Comparison of ENCODE assay signal across 8 cellular contexts in the genomic region with DNA sequence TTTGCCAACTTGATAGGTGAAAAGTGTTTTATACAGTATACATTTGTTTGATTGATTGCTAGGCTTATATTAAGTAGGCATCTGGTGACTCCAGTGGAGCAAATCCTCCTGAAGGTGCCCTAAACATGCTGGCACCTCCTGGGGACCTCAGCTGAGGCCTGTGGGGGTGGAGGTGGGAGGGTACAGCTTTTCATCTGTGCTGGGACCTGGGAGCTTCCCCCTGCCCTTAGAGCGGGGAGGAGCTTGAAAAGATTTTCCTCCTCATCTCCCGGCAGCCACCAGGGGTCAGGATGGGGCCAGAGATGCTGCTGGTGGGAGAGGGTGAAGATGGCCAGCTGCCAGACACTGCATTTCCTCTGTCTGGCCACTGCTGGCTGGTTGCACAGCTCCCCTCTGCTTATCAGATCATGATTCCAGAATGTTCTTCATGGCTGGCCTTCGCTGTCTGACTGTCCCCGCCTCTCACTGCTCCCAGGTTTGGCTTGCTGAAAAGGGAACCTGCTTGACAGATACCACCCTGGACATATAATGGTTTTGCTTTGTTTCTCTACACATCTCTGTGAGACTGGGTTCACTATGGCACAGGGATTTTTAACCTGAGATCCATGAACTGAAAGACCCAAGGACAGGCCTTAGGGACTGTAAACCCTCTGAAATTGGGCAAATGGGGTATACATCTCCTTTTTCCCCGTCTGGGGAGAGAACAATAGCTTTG. TPM values are rescaled to one million over a fixed set of nuclear protein-coding genes. Genes with fewer than 3 reads are reported as not detected.
DNase-seq lines count a peak whose midpoint lies in the region; ATAC-seq and TF ChIP-seq lines count a peak whose summit lies in the region.

No MANE protein-coding gene starts in this region.

- H3K4me3 ChIP-seq in DND-41 (ENCODE audit: low read depth in 1 of 2, low read length in 2 of 2) (no peak overlapping the region), GM23338 (no peak overlapping the region), Karpas-422 (ENCODE audit: low read length) (no peak overlapping the region), esophagus muscularis mucosa (no peak overlapping the region)

- H3K4me1 ChIP-seq in DND-41 (ENCODE audit: insufficient read depth, low read length), result peaks cover 5% of the 10 kb centered on the region; the same call in 1 of the 2 replicates
- H3K4me1 ChIP-seq in GM23338 (ENCODE audit: insufficient read depth), result peaks cover 4% of the 10 kb centered on the region; the same call in 1 of the 2 replicates
- H3K4me1 ChIP-seq in Karpas-422 (ENCODE audit: low read length), result peaks cover 5% of the 10 kb centered on the region
- peaks cover 0 to 8% (median 3%) of the 10 kb centered on the region in 4 donors for H3K4me1 ChIP-seq in esophagus muscularis mucosa

- no peaks in the 10 kb centered on the region for H4K20me1 ChIP-seq in DND-41 (ENCODE audit: insufficient read depth, low read length)
- H4K20me1 ChIP-seq in GM23338 (replicated peaks; ENCODE audit: insufficient read depth), result no peaks in the 10 kb centered on the region
- H4K20me1 ChIP-seq in Karpas-422 (ENCODE audit: insufficient read depth, low read depth, low read length), result no peaks in the 10 kb centered on the region

- H3K27me3 ChIP-seq in DND-41 (ENCODE audit: insufficient read depth, low read length, poor library complexity) (no peaks in the 10 kb centered on the region), GM23338 (ENCODE audit: insufficient read depth) (no peaks in the 10 kb centered on the region), Karpas-422 (ENCODE audit: low read length) (no peaks in the 10 kb centered on the region), esophagus muscularis mucosa (peaks cover 0 to 21% (median 0%) of the 10 kb centered on the region in 4 donors)

- no peak overlapping the region for H3K4me3 Mint-ChIP-seq in GM23338
- no peak overlapping the region for H3K4me3 Mint-ChIP-seq in natural killer cell treated with Interleukin-12 subunit alpha and Interleukin-12 subunit beta and Interleukin-15 and Interleukin-18, amount 100 ng/mL, for 72 hours
- H3K4me3 Mint-ChIP-seq in stimulated activated naive B cell treated with anti-CD40 and anti-IgM and Interleukin-4, amounts not matched to agents 10 μg/mL and 1 μg/mL and 100 μg/mL, for 72 hours, result no peak overlapping the region

- no peak overlapping the region for H3K9ac ChIP-seq in DND-41 (ENCODE audit: low read depth, low read length)
- peak overlapping the region; percentile 9; the same call in 1 of the 2 replicates for H3K9ac ChIP-seq in Karpas-422 (ENCODE audit: low read length)

- intact Hi-C loops in esophagus muscularis mucosa (cut with DNase I), result no loop called here

- TF ChIP-seq POLR2A in esophagus muscularis mucosa (IDR thresholded peaks at IDR 0.05; ENCODE audit: low read depth), result no peak

- DNase-seq in DND-41 (peak; percentile 80), GM23338 (ENCODE audit: low spot score) (peak; percentile 93), Karpas-422 (peak; percentile 94), OCI-M1 (lab: John Stamatoyannopoulos, UW) (peak; percentile 95), activated T-cell treated with anti-CD3 and anti-CD28 coated beads for 48 hours (ENCODE audit: low read depth) (peak; percentile 81), esophagus muscularis mucosa (ENCODE audit: extremely low spot score) (peak; percentile 96)
- no peak for DNase-seq in natural killer cell treated with Interleukin-12 subunit alpha and Interleukin-12 subunit beta and Interleukin-15 and Interleukin-18, amount 100 ng/mL, for 72 hours (ENCODE audit: low spot score)
- DNase-seq in stimulated activated naive B cell treated with anti-CD40 and anti-IgM and Interleukin-4, amounts not matched to agents 10 μg/mL and 1 μg/mL and 100 μg/mL, for 72 hours, result peak; percentile 74

- H3K9me3 Mint-ChIP-seq in GM23338, result peaks cover 10% of the 10 kb centered on the region; the same call in 2 of the 3 replicates
- no peaks in the 10 kb centered on the region for H3K9me3 Mint-ChIP-seq in natural killer cell treated with Interleukin-12 subunit alpha and Interleukin-12 subunit beta and Interleukin-15 and Interleukin-18, amount 100 ng/mL, for 72 hours
- H3K9me3 Mint-ChIP-seq in stimulated activated naive B cell treated with anti-CD40 and anti-IgM and Interleukin-4, amounts not matched to agents 10 μg/mL and 1 μg/mL and 100 μg/mL, for 72 hours, result peaks cover 0 to 5% of the 10 kb centered on the region in 2 donors

- H3K27ac ChIP-seq in DND-41 (ENCODE audit: low read length) (no peak overlapping the region), GM23338 (ENCODE audit: low read depth) (no peak overlapping the region), Karpas-422 (ENCODE audit: low read length) (no peak overlapping the region), esophagus muscularis mucosa (replicated peaks in 1 of 4) (no peak overlapping the region)

- H3K79me2 ChIP-seq in DND-41 (ENCODE audit: insufficient read depth, low read length), result no peaks in the 10 kb centered on the region
- no peaks in the 10 kb centered on the region for H3K79me2 ChIP-seq in GM23338 (replicated peaks; ENCODE audit: insufficient read depth)
- H3K79me2 ChIP-seq in Karpas-422 (ENCODE audit: low read length), result no peaks in the 10 kb centered on the region

- no peak for TF ChIP-seq EP300 in esophagus muscularis mucosa (IDR thresholded peaks at IDR 0.05)

- H3F3A ChIP-seq in GM23338 (replicated peaks; ENCODE audit: low read depth), result no peaks in the 10 kb centered on the region

- H3K9me3 ChIP-seq in DND-41 (ENCODE audit: insufficient read depth, low read length, severe bottlenecking) (no peaks in the 10 kb centered on the region), Karpas-422 (ENCODE audit: low read length) (no peaks in the 10 kb centered on the region), esophagus muscularis mucosa (no peaks in the 10 kb centered on the region)

- H3K36me3 ChIP-seq in DND-41 (ENCODE audit: insufficient read depth, low read length) (no peaks in the 10 kb centered on the region), GM23338 (ENCODE audit: insufficient read depth) (no peaks in the 10 kb centered on the region), Karpas-422 (ENCODE audit: insufficient read depth, low read length) (no peaks in the 10 kb centered on the region), esophagus muscularis mucosa (no peaks in the 10 kb centered on the region)

- H3K4me2 ChIP-seq in DND-41 (ENCODE audit: insufficient read depth, low read length) (no peak overlapping the region), GM23338 (peak overlapping the region; percentile 42; the same call in 1 of the 2 replicates), Karpas-422 (ENCODE audit: low read depth, low read length, poor library complexity, severe bottlenecking) (no peak overlapping the region)

- H3K27ac Mint-ChIP-seq in GM23338, result 0 out of 2 replicates have a peak overlapping the region, but pooled peaks have one; percentile 8
- H3K27ac Mint-ChIP-seq in natural killer cell treated with Interleukin-12 subunit alpha and Interleukin-12 subunit beta and Interleukin-15 and Interleukin-18, amount 100 ng/mL, for 72 hours, result no peak overlapping the region
- no peak overlapping the region for H3K27ac Mint-ChIP-seq in stimulated activated naive B cell treated with anti-CD40 and anti-IgM and Interleukin-4, amounts not matched to agents 10 μg/mL and 1 μg/mL and 100 μg/mL, for 72 hours

- TF ChIP-seq CTCF in DND-41 (IDR thresholded peaks at IDR 0.05; ENCODE audit: borderline replicate concordance, extremely low read depth, low read length, poor library complexity, severe bottlenecking) (peak; percentile 90), GM23338 (conservative IDR thresholded peaks at IDR 0.05; ENCODE audit: low read depth in 2 of 2) (peak; percentile 73 to 92), esophagus muscularis mucosa (IDR thresholded peaks at IDR 0.05) (peak; percentile 38 to 53 (median 46))

- H2AFZ ChIP-seq in DND-41 (ENCODE audit: low read depth, low read length) (no peak overlapping the region), GM23338 (peak overlapping the region; percentile 98), Karpas-422 (ENCODE audit: low read length) (peak overlapping the region; percentile 38; the same call in 1 of the 2 replicates)

- H3K9me2 ChIP-seq in GM23338 (ENCODE audit: insufficient read depth) (no peaks in the 10 kb centered on the region), Karpas-422 (replicated peaks; ENCODE audit: insufficient read depth, low read length) (no peaks in the 10 kb centered on the region)

- WGBS in esophagus muscularis mucosa, result 25% methylated on average over 5 of the region's 5 CpGs

- ATAC-seq in DND-41 (ENCODE audit: insufficient read depth, low read depth) (peak; percentile 98), GM23338 (peak; percentile 99)
- peak; percentile 91 to 98 for ATAC-seq in natural killer cell treated with Interleukin-12 subunit alpha and Interleukin-12 subunit beta and Interleukin-15 and Interleukin-18, amount 100 ng/mL, for 72 hours
- peak; percentile 99 to 100 for ATAC-seq in stimulated activated naive B cell treated with anti-CD40 and anti-IgM and Interleukin-4, amounts not matched to agents 10 μg/mL and 1 μg/mL and 100 μg/mL, for 72 hours (replicated peaks)

- H3K27me3 Mint-ChIP-seq in GM23338 (ENCODE audit: insufficient read depth, low read depth, poor library complexity), result peaks cover 7% of the 10 kb centered on the region
- H3K27me3 Mint-ChIP-seq in natural killer cell treated with Interleukin-12 subunit alpha and Interleukin-12 subunit beta and Interleukin-15 and Interleukin-18, amount 100 ng/mL, for 72 hours, result peaks cover 7 to 17% of the 10 kb centered on the region in 2 donors
- H3K27me3 Mint-ChIP-seq in stimulated activated naive B cell treated with anti-CD40 and anti-IgM and Interleukin-4, amounts not matched to agents 10 μg/mL and 1 μg/mL and 100 μg/mL, for 72 hours, result peaks cover 20 to 33% of the 10 kb centered on the region in 2 donors

- H3K4me1 Mint-ChIP-seq in GM23338, result peaks cover 12% of the 10 kb centered on the region
- peaks cover 3 to 7% of the 10 kb centered on the region in 2 donors for H3K4me1 Mint-ChIP-seq in natural killer cell treated with Interleukin-12 subunit alpha and Interleukin-12 subunit beta and Interleukin-15 and Interleukin-18, amount 100 ng/mL, for 72 hours (ENCODE audit: low read depth in 2 of 2)
- peaks cover 7 to 12% of the 10 kb centered on the region in 2 donors for H3K4me1 Mint-ChIP-seq in stimulated activated naive B cell treated with anti-CD40 and anti-IgM and Interleukin-4, amounts not matched to agents 10 μg/mL and 1 μg/mL and 100 μg/mL, for 72 hours

- peaks cover under 1% of the 10 kb centered on the region; the same call in 1 of the 3 replicates for H3K36me3 Mint-ChIP-seq in GM23338 (ENCODE audit: low read depth)
- H3K36me3 Mint-ChIP-seq in natural killer cell treated with Interleukin-12 subunit alpha and Interleukin-12 subunit beta and Interleukin-15 and Interleukin-18, amount 100 ng/mL, for 72 hours, result no peaks in the 10 kb centered on the region
- H3K36me3 Mint-ChIP-seq in stimulated activated naive B cell treated with anti-CD40 and anti-IgM and Interleukin-4, amounts not matched to agents 10 μg/mL and 1 μg/mL and 100 μg/mL, for 72 hours, result peaks cover 0 to 6% of the 10 kb centered on the region in 2 donors

RNA-seq across cellular contexts. Expression of a gene that starts 10.5 kb away (rescaled TPM):
- total RNA-seq in GM23338 (2014; rRNA removed; shearing (Covaris generic)), result 28.5 and 29.9 TPM in 2 replicates
- polyA plus RNA-seq in GM23338 (2016; fragmentation: Nextera tagmentation; extraction: Ambion mirVana), result 11.0 and 11.9 TPM in 2 replicates
- total RNA-seq in Karpas-422 (2014; rRNA removed; shearing (Covaris generic); ENCODE audit: low replicate concordance), result 0.29 TPM in 1 of 2 replicates, not detected in the other
- 1 to 10 TPM in 3 of 4 donors, under 1 TPM in 1; 0.83 to 2.8 (median 2.0) TPM for total RNA-seq in esophagus muscularis mucosa
- total RNA-seq in natural killer cell treated with Interleukin-12 subunit alpha and Interleukin-12 subunit beta and Interleukin-15 and Interleukin-18, amount 100 ng/mL, for 72 hours, result under 1 TPM in 1 of 2 donors, not detected in 1; 0.07 TPM

RNA-seq across cellular contexts. Expression of a gene that starts 21.4 kb away (rescaled TPM):
- total RNA-seq in GM23338 (2014; rRNA removed; shearing (Covaris generic)), result 63.5 and 70.8 TPM in 2 replicates
- polyA plus RNA-seq in GM23338 (2016; fragmentation: Nextera tagmentation; extraction: Ambion mirVana), result 53.7 and 55.3 TPM in 2 replicates
- 207 and 248 TPM in 2 replicates for total RNA-seq in Karpas-422 (2014; rRNA removed; shearing (Covaris generic); ENCODE audit: low replicate concordance)
- total RNA-seq in esophagus muscularis mucosa, result 10 to 100 TPM; 15.9 to 30.2 (median 20.0) TPM
- total RNA-seq in natural killer cell treated with Interleukin-12 subunit alpha and Interleukin-12 subunit beta and Interleukin-15 and Interleukin-18, amount 100 ng/mL, for 72 hours, result 100 to 1,000 TPM; 151 to 229 TPM

RNA-seq across cellular contexts. Expression of a gene that starts 33.0 kb away (rescaled TPM):
- 15.0 and 21.3 TPM in 2 replicates for total RNA-seq in GM23338 (2014; rRNA removed; shearing (Covaris generic))
- polyA plus RNA-seq in GM23338 (2016; fragmentation: Nextera tagmentation; extraction: Ambion mirVana), result 6.3 and 8.6 TPM in 2 replicates
- total RNA-seq in Karpas-422 (2014; rRNA removed; shearing (Covaris generic); ENCODE audit: low replicate concordance), result 16.2 and 57.5 TPM in 2 replicates
- total RNA-seq in esophagus muscularis mucosa, result 10 to 100 TPM; 18.3 to 20.0 (median 19.7) TPM
- total RNA-seq in natural killer cell treated with Interleukin-12 subunit alpha and Interleukin-12 subunit beta and Interleukin-15 and Interleukin-18, amount 100 ng/mL, for 72 hours, result 10 to 100 TPM; 10.6 to 11.7 TPM

RNA-seq across cellular contexts. Expression of a gene that starts 37.5 kb away (rescaled TPM):
- 9.9 and 11.6 TPM in 2 replicates for total RNA-seq in GM23338 (2014; rRNA removed; shearing (Covaris generic))
- 18.5 and 22.4 TPM in 2 replicates for polyA plus RNA-seq in GM23338 (2016; fragmentation: Nextera tagmentation; extraction: Ambion mirVana)
- 0.07 and 0.32 TPM in 2 replicates for total RNA-seq in Karpas-422 (2014; rRNA removed; shearing (Covaris generic); ENCODE audit: low replicate concordance)
- 1 to 10 TPM in 3 of 4 donors, under 1 TPM in 1; 0.50 to 1.8 (median 1.2) TPM for total RNA-seq in esophagus muscularis mucosa
- total RNA-seq in natural killer cell treated with Interleukin-12 subunit alpha and Interleukin-12 subunit beta and Interleukin-15 and Interleukin-18, amount 100 ng/mL, for 72 hours, result 1 to 10 TPM; 2.8 to 4.9 TPM

RNA-seq across cellular contexts. Expression of a gene that starts 47.1 kb away (rescaled TPM):
- 0.35 and 0.42 TPM in 2 replicates for total RNA-seq in GM23338 (2014; rRNA removed; shearing (Covaris generic))
- polyA plus RNA-seq in GM23338 (2016; fragmentation: Nextera tagmentation; extraction: Ambion mirVana), result 0.48 and 0.92 TPM in 2 replicates
- 2.1 and 19.0 TPM in 2 replicates for total RNA-seq in Karpas-422 (2014; rRNA removed; shearing (Covaris generic); ENCODE audit: low replicate concordance)
- under 1 TPM in 2 of 4 donors, not detected in 2; 0.63 to 0.66 TPM for total RNA-seq in esophagus muscularis mucosa
- total RNA-seq in natural killer cell treated with Interleukin-12 subunit alpha and Interleukin-12 subunit beta and Interleukin-15 and Interleukin-18, amount 100 ng/mL, for 72 hours, result 1 to 10 TPM in 1 of 2 donors, under 1 TPM in 1; 0.57 to 1.5 TPM
